ENCODE assay signal across 1 cellular context in the genomic region with DNA sequence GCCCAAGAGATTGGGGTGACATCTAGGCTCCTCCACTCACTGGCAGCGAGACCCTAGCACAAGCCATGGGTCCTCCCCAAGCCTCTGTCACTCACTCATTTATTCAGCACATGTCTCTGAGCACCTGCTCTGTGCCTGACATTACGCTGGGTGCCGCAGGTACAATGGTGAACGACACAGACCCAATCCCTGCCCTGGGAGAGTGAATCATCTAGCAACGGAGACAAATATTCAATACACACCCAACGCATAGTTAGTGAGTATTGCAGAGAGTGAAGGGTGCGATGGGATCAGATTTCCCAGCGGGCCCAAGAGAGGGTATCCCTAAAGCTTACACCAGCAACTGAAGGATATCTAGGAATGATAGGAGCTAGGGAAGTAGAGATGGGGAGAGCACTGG.
TF ChIP-seq lines count a peak whose summit lies in the region.

No MANE protein-coding gene starts in this region.

TF ChIP-seq in K562, 482 proteins besides CTCF, POLR2A, EP300 and RAD21:
- no peak for TF ChIP-seq ZNF77 (CRISPR knock-in tag; IDR thresholded peaks at IDR 0.05)
- TF ChIP-seq FOXK1 (CRISPR knock-in tag; IDR thresholded peaks at IDR 0.05; ENCODE audit: borderline replicate concordance): 0 out of 2 replicates have a peak, but pooled peaks have one; percentile 37
- no peak for TF ChIP-seq ZNF583 (CRISPR knock-in tag; IDR thresholded peaks at IDR 0.05)
